ENCODE assay signal across 1 cellular context in genomic region chr3:52809821-52810377, GRCh38.
TF ChIP-seq lines count a peak whose summit lies in the region.

No MANE protein-coding gene starts in this region.

TF ChIP-seq in HepG2, 621 proteins besides CTCF, POLR2A, EP300 and RAD21:
- TF ChIP-seq SALL1 (CRISPR knock-in tag; IDR thresholded peaks at IDR 0.05) (0 out of 2 replicates have a peak, but pooled peaks have one; percentile 25), SSRP1 (CRISPR knock-in tag; IDR thresholded peaks at IDR 0.05) (peak; percentile 93), ZNF292 (CRISPR knock-in tag; IDR thresholded peaks at IDR 0.05; ENCODE audit: borderline replicate concordance, low read depth) (no peak), CSRNP2 (CRISPR knock-in tag; conservative IDR thresholded peaks at IDR 0.05; ENCODE audit: low read depth) (no peak), KDM2A (CRISPR knock-in tag; IDR thresholded peaks at IDR 0.05; ENCODE audit: borderline replicate concordance, low read depth) (peak; percentile 64; the same call in 1 of the 2 replicates), ZNF563 (CRISPR knock-in tag; IDR thresholded peaks at IDR 0.05) (0 out of 2 replicates have a peak, but pooled peaks have one; percentile 36), PAF1 (CRISPR knock-in tag; IDR thresholded peaks at IDR 0.05) (peak; percentile 94), ZNF282 (IDR thresholded peaks at IDR 0.05; ENCODE audit: partially characterized antibody) (no peak), KDM5B (CRISPR knock-in tag; IDR thresholded peaks at IDR 0.05; ENCODE audit: borderline replicate concordance) (0 out of 2 replicates have a peak, but pooled peaks have one; percentile 19), ZNF276 (CRISPR knock-in tag; IDR thresholded peaks at IDR 0.05; ENCODE audit: low read depth) (no peak), RFX5 (IDR thresholded peaks at IDR 0.05; ENCODE audit: low read depth, low read length) (no peak), POLR2AphosphoS5 (IDR thresholded peaks at IDR 0.05; ENCODE audit: low read depth, low read length) (peak; percentile 47; the same call in 1 of the 2 replicates)
